8 cellular contexts compared by ENCODE assay signal in genomic region chr5:180810210-180811011, GRCh38.
DNase-seq lines count a peak whose midpoint lies in the region; ATAC-seq lines count a peak whose summit lies in the region.

No MANE protein-coding gene starts in this region.

- DNase-seq in AML-193 (lab: John Stamatoyannopoulos, UW) (peak; percentile 78 to 79), NCI-H446 (lab: John Stamatoyannopoulos, UW) (peak; percentile 85 to 91), cerebellar nuclear complex (lab: John Stamatoyannopoulos, UW) (peak; percentile 62 to 68), kidney glomerular epithelial cell (lab: John Stamatoyannopoulos, UW) (peak; percentile 96)
- DNase-seq in stimulated activated CD4-positive, alpha-beta T cell treated with anti-CD3 and anti-CD28 coated beads, Interleukin-15, amount 100 ng/mL, for 48 hours (ENCODE audit: low read depth in 2 of 2) = peak; percentile 91 to 93

- ATAC-seq in GM19035 (IDR thresholded peaks at IDR 0.05; ENCODE audit: unreplicated experiment) (peak; percentile 68), HG03342 (IDR thresholded peaks at IDR 0.05; ENCODE audit: unreplicated experiment) (peak; percentile 59)
- ATAC-seq in activated CD4-positive, CD25-positive, alpha-beta regulatory T cell treated with anti-CD3 and anti-CD28 coated beads, Interleukin-2, amount 50 U/mL, for 24 hours = peak; percentile 73 to 77

Comparison
In these comparisons a context has a peak if more than half of its experiments do, and no peak if none do; other contexts are left out.
1. Peak in every context shown above with its lines: DNase-seq and ATAC-seq.